In genomic region chr3:149970716-149971402, GRCh38 we compare ENCODE assay signal across 8 cellular contexts. TPM values are rescaled to one million over a fixed set of nuclear protein-coding genes. Genes with fewer than 3 reads are reported as not detected.
DNase-seq lines count a peak whose midpoint lies in the region; ATAC-seq, FAIRE-seq and TF ChIP-seq lines count a peak whose summit lies in the region.

Gene PFN2, minus strand, starts transcription at chr3:149970895. Its CDS starts 39 bp downstream, at chr3:149970856.

- intact Hi-C loops in left ventricle myocardium superior (cut with micrococcal nuclease): no loop called here
- intact Hi-C loops in psoas muscle (cut with DNase I): loop anchor here (1.0 to 5.0 kb wide), 3 partner anchors 64 to 121 kb away; no protein-coding TSS in a partner anchor

- H3K4me1 ChIP-seq in psoas muscle: peaks cover 14% of the 10 kb centered on the region

- no peak for FAIRE-seq in urothelium cell line (lab: Jason Lieb, UNC)

- H3K9me3 ChIP-seq in psoas muscle: no peaks in the 10 kb centered on the region

- no peak for TF ChIP-seq CTCF in psoas muscle (IDR thresholded peaks at IDR 0.05)

- H3K4me3 ChIP-seq in psoas muscle: peak within 1 kb of the TSS; percentile 90

- H3K27me3 ChIP-seq in psoas muscle (ENCODE audit: insufficient read depth in 3 of 3, low read length in 2 of 3): no peaks in the 10 kb centered on the region

- peak within 1 kb of the TSS; percentile 97 for H3K27ac ChIP-seq in psoas muscle

- 0% methylated on average over 13 to 101 of the region's 102 CpGs for WGBS in psoas muscle, 3 donors

- DNase-seq in DMS53 treated with DMSO at 0.1 percent for 48 hours (lab: John Stamatoyannopoulos, UW; ENCODE audit: unreplicated experiment) (peak; percentile 35), LoVo (ENCODE audit: low spot score) (peak; percentile 73), T follicular helper cell (ENCODE audit: low read depth) (peak; percentile 49), anterior cingulate cortex (lab: John Stamatoyannopoulos, UW) (peak in 57 of 58 donors; percentile 17 to 91 (median 70)), left ventricle myocardium superior (peak; percentile 82), psoas muscle (peak; percentile 83 to 90), urothelium cell line (ENCODE audit: low spot score) (peak; percentile 71)

- peaks cover 3 to 21% of the 10 kb centered on the region in 2 donors for H3K36me3 ChIP-seq in psoas muscle (ENCODE audit: insufficient read depth in 1 of 2, low read depth in 1 of 2)

- ATAC-seq in GM21825 (IDR thresholded peaks at IDR 0.05; ENCODE audit: unreplicated experiment) (peak; percentile 39), left ventricle myocardium superior (peak; percentile 84), psoas muscle (peak; percentile 66 to 75 (median 69))

RNA-seq across cellular contexts. Expression of gene PFN2, which starts in this region (rescaled TPM):
- total RNA-seq in left ventricle myocardium superior (71.8 TPM), psoas muscle (100 to 1,000 TPM; 234 to 363 (median 325) TPM)
- polyA plus RNA-seq in psoas muscle: 100 to 1,000 TPM; 167 to 346 (median 237) TPM

Comparison
In these comparisons a context has a peak if more than half of its experiments do, and no peak if none do; other contexts are left out.
1. Peak in every context shown above with its lines: DNase-seq, ATAC-seq, H3K4me3 ChIP-seq and H3K27ac ChIP-seq.
2. DNase-seq: peak in every context shown above with its lines; median percentile 86 in psoas muscle; 82 in left ventricle myocardium superior; 73 in LoVo; 71 in urothelium cell line; 70 in anterior cingulate cortex; 49 in T follicular helper cell; 35 in DMS53 treated with DMSO at 0.1 percent for 48 hours.